19 cellular contexts compared by ENCODE assay signal in genomic region chr22:18081416-18081815, GRCh38. TPM values are rescaled to one million over a fixed set of nuclear protein-coding genes. Genes with fewer than 3 reads are reported as not detected.
"Had no signal": no experiment of that assay in that cellular context is flagged by ENCODE, and none has a peak within 500 bp of the region (broad histone marks: within the 10 kb centered on the region; RNA-seq: fewer than 3 reads in every experiment).

No MANE protein-coding gene starts in this region.

- H3K27me3 Mint-ChIP-seq: memory B cell, naive B cell, T-cell had no signal

- H3K27ac Mint-ChIP-seq: memory B cell had no signal

- H3K9me3 Mint-ChIP-seq: activated T-helper 1 cell treated with anti-CD3 and anti-CD28 coated beads, Interleukin-12 subunit alpha, Interleukin-12 subunit beta, Interleukin-2, Interleukin-4 antibody, amounts not matched to agents 30 ng/mL and 10 ng/mL and 1 ng/mL, durations not matched to agents 14 hours and 24 hours and 36 hours; naive B cell; T-cell had no signal

- H3K4me3 Mint-ChIP-seq: memory B cell had no signal

- ATAC-seq: gastrocnemius medialis, right lobe of liver, T-cell had no signal

- DNase-seq: activated CD4-positive, alpha-beta T cell treated with anti-CD3 and anti-CD28 coated beads, Interleukin-2, amount 50 U/mL, for 48 hours; activated CD4-positive, CD25-positive, alpha-beta regulatory T cell treated with anti-CD3 and anti-CD28 coated beads, Interleukin-2, amount 50 U/mL, for 72 hours; activated naive CD4-positive, alpha-beta T cell treated with Interleukin-2 at 50 U/mL for 16 hours; adrenal gland; brain microvascular endothelial cell; central memory CD4-positive, alpha-beta T cell; effector memory CD4-positive, alpha-beta T cell; gastrocnemius medialis; hypothalamus; naive B cell; occipital lobe; right lobe of liver; stimulated activated CD4-positive, alpha-beta T cell treated with anti-CD3 and anti-CD28 coated beads, Interleukin-1b, Interleukin-23, amount 100 ng/mL, for 48 hours; stomach; T-cell; WERI-Rb-1 had no signal

RNA-seq across cellular contexts. Expression of gene TUBA8, which starts 29.2 kb away (rescaled TPM):
- total RNA-seq: ascending aorta, stomach had no signal
